In genomic region chr14:93057586-93058280, GRCh38 we compare ENCODE assay signal across 12 cellular contexts. TPM values are rescaled to one million over a fixed set of nuclear protein-coding genes. Genes with fewer than 3 reads are reported as not detected.
A peak's percentile ranks its signal among the peaks of the same experiment; 100 is the strongest.
DNase-seq lines count a peak whose midpoint lies in the region; ATAC-seq and TF ChIP-seq lines count a peak whose summit lies in the region.
"Had no signal": no experiment of that assay in that cellular context is flagged by ENCODE, and none has a peak within 500 bp of the region (broad histone marks: within the 10 kb centered on the region; RNA-seq: fewer than 3 reads in every experiment).

No MANE protein-coding gene starts in this region.

- TF ChIP-seq CTCF in GM23338 (conservative IDR thresholded peaks at IDR 0.05; ENCODE audit: low read depth in 2 of 2) (peak in 1 of 2 experiments; percentile 27; a peak in 2 of 4 replicates), esophagus muscularis mucosa (IDR thresholded peaks at IDR 0.05) (no peak), smooth muscle cell (IDR thresholded peaks at IDR 0.05; ENCODE audit: borderline replicate concordance, insufficient read depth, poor library complexity, severe bottlenecking) (no peak), lower leg skin (IDR thresholded peaks at IDR 0.05) (no peak)
- TF ChIP-seq CTCF in activated CD8-positive, alpha-beta T cell treated with anti-CD3 and anti-CD28 coated beads for 36 hours (IDR thresholded peaks at IDR 0.05) = no peak

- no peaks in the 10 kb centered on the region; the same call in 2 of the 3 replicates for H3K9me3 Mint-ChIP-seq in GM23338
- no peaks in the 10 kb centered on the region for H3K9me3 Mint-ChIP-seq in activated CD8-positive, alpha-beta T cell treated with anti-CD3 and anti-CD28 coated beads for 36 hours

- no peak overlapping the region for H3K4me3 Mint-ChIP-seq in GM23338
- no peak overlapping the region for H3K4me3 Mint-ChIP-seq in activated CD8-positive, alpha-beta T cell treated with anti-CD3 and anti-CD28 coated beads for 36 hours

- H3K27ac Mint-ChIP-seq in GM23338 = peak overlapping the region; percentile 83
- H3K27ac Mint-ChIP-seq in activated CD8-positive, alpha-beta T cell treated with anti-CD3 and anti-CD28 coated beads for 36 hours = peak overlapping the region; percentile 71

- H3K9me2 ChIP-seq in GM23338 (ENCODE audit: insufficient read depth) = no peaks in the 10 kb centered on the region

- no peak overlapping the region for H3K9ac ChIP-seq in smooth muscle cell (ENCODE audit: low read depth)

- ATAC-seq in GM23338 = no peak
- ATAC-seq in activated CD8-positive, alpha-beta T cell treated with anti-CD3 and anti-CD28 coated beads for 36 hours = no peak

- DNase-seq in GM23338 (ENCODE audit: low spot score) = no peak
- DNase-seq in activated CD8-positive, alpha-beta T cell treated with anti-CD3 and anti-CD28 coated beads for 36 hours = no peak
- DNase-seq in esophagus muscularis mucosa (ENCODE audit: extremely low spot score) = no peak
- no peak for DNase-seq in smooth muscle cell (lab: John Stamatoyannopoulos, UW; ENCODE audit: unreplicated experiment)
- DNase-seq in islet precursor cell = no peak
- DNase-seq in activated CD8-positive, alpha-beta memory T cell treated with anti-CD3 and anti-CD28 coated beads for 24 hours = no peak
- no peak for DNase-seq in lower leg skin (ENCODE audit: low spot score in 2 of 2)
- DNase-seq: amniotic stem cell, cortex of kidney, midbrain, OCI-M1 had no signal

- H4K20me1 ChIP-seq in GM23338 (replicated peaks; ENCODE audit: insufficient read depth) = peaks cover 2% of the 10 kb centered on the region
- H4K20me1 ChIP-seq in smooth muscle cell (ENCODE audit: low read depth) = peaks cover 26% of the 10 kb centered on the region

- H3K4me3 ChIP-seq in GM23338 (no peak overlapping the region), esophagus muscularis mucosa (no peak overlapping the region), smooth muscle cell (no peak overlapping the region), lower leg skin (ENCODE audit: low read depth, poor library complexity, severe bottlenecking) (no peak overlapping the region)

- TF ChIP-seq POLR2A in esophagus muscularis mucosa (IDR thresholded peaks at IDR 0.05; ENCODE audit: low read depth) (no peak), lower leg skin (IDR thresholded peaks at IDR 0.05) (no peak)

- H3K4me1 ChIP-seq in GM23338 (ENCODE audit: insufficient read depth) = peaks cover 14% of the 10 kb centered on the region
- peaks cover 54 to 91% (median 80%) of the 10 kb centered on the region in 4 donors for H3K4me1 ChIP-seq in esophagus muscularis mucosa
- no peaks in the 10 kb centered on the region for H3K4me1 ChIP-seq in smooth muscle cell (ENCODE audit: low read depth)

- intact Hi-C loops in activated CD8-positive, alpha-beta T cell treated with anti-CD3 and anti-CD28 coated beads for 36 hours (cut with micrococcal nuclease) = no loop called here
- intact Hi-C loops in esophagus muscularis mucosa (cut with DNase I) (no loop called here), lower leg skin (cut with DNase I; ENCODE audit: low total_unique reads) (no loop called here)

- H3K9me3 ChIP-seq in esophagus muscularis mucosa (no peaks in the 10 kb centered on the region), smooth muscle cell (replicated peaks; ENCODE audit: low read depth) (no peaks in the 10 kb centered on the region)

- no peaks in the 10 kb centered on the region for H3K27me3 ChIP-seq in GM23338 (ENCODE audit: insufficient read depth)
- no peaks in the 10 kb centered on the region for H3K27me3 ChIP-seq in esophagus muscularis mucosa
- no peaks in the 10 kb centered on the region for H3K27me3 ChIP-seq in smooth muscle cell (ENCODE audit: low read depth)

- CTCF ChIA-PET in activated CD8-positive, alpha-beta T cell treated with anti-CD3 and anti-CD28 coated beads for 36 hours (lab: Charles Lee) = interaction anchor here (1.1 kb wide), 1 partner anchor 56 kb away, joined by 5 read pairs; no protein-coding TSS in a partner anchor

- H3K79me2 ChIP-seq in GM23338 (replicated peaks; ENCODE audit: insufficient read depth) = peaks cover 61% of the 10 kb centered on the region
- no peaks in the 10 kb centered on the region for H3K79me2 ChIP-seq in smooth muscle cell (ENCODE audit: low read depth)

- H3F3A ChIP-seq in GM23338 (replicated peaks; ENCODE audit: low read depth) = no peaks in the 10 kb centered on the region; the same call in 1 of the 2 replicates
- no peaks in the 10 kb centered on the region for H3F3A ChIP-seq in smooth muscle cell (ENCODE audit: low read depth)

- H3K36me3 ChIP-seq in GM23338 (ENCODE audit: insufficient read depth) (no peaks in the 10 kb centered on the region), esophagus muscularis mucosa (no peaks in the 10 kb centered on the region), smooth muscle cell (ENCODE audit: low read depth) (no peaks in the 10 kb centered on the region)

- H2AFZ ChIP-seq in GM23338 (no peak overlapping the region), smooth muscle cell (ENCODE audit: low read depth) (no peak overlapping the region)

- H3K4me2 ChIP-seq in GM23338 = no peak overlapping the region
- peak overlapping the region; percentile 36 for H3K4me2 ChIP-seq in smooth muscle cell

- peaks cover 5% of the 10 kb centered on the region; the same call in 1 of the 3 replicates for H3K36me3 Mint-ChIP-seq in GM23338 (ENCODE audit: low read depth)
- H3K36me3 Mint-ChIP-seq in activated CD8-positive, alpha-beta T cell treated with anti-CD3 and anti-CD28 coated beads for 36 hours (ENCODE audit: low read depth) = peaks cover 5% of the 10 kb centered on the region

- WGBS in esophagus muscularis mucosa = 86% methylated on average over 12 of the region's 14 CpGs
- WGBS in smooth muscle cell (ENCODE audit: low lambda C conversion rate) = 92% methylated on average over 14 of the region's 14 CpGs
- 93 to 98% methylated on average over 14 of the region's 14 CpGs for WGBS in lower leg skin, 2 donors

- H3K4me1 Mint-ChIP-seq in GM23338 = peaks cover 66% of the 10 kb centered on the region
- peaks cover 72% of the 10 kb centered on the region for H3K4me1 Mint-ChIP-seq in activated CD8-positive, alpha-beta T cell treated with anti-CD3 and anti-CD28 coated beads for 36 hours (ENCODE audit: low read depth)

- TF ChIP-seq EP300 in esophagus muscularis mucosa (IDR thresholded peaks at IDR 0.05) = no peak

- POLR2A ChIA-PET in activated CD8-positive, alpha-beta T cell treated with anti-CD3 and anti-CD28 coated beads for 36 hours (lab: Charles Lee) = interaction anchor here (1.4 kb wide), 1 partner anchor 8 kb away, joined by 4 read pairs; no protein-coding TSS in a partner anchor

- H3K27me3 Mint-ChIP-seq in GM23338 (ENCODE audit: insufficient read depth, low read depth, poor library complexity) = peaks cover 16% of the 10 kb centered on the region
- H3K27me3 Mint-ChIP-seq in activated CD8-positive, alpha-beta T cell treated with anti-CD3 and anti-CD28 coated beads for 36 hours = no peaks in the 10 kb centered on the region

- no peak overlapping the region for H3K27ac ChIP-seq in GM23338 (ENCODE audit: low read depth)
- peak overlapping the region; percentile 78 to 91 (median 82) for H3K27ac ChIP-seq in esophagus muscularis mucosa (replicated peaks in 1 of 4)
- no peak overlapping the region for H3K27ac ChIP-seq in smooth muscle cell (ENCODE audit: low read depth)
- H3K27ac ChIP-seq: VCaP had no signal

TF ChIP-seq in GM23338, 12 proteins besides CTCF, POLR2A, EP300 and RAD21 (continues in another document):
- TF ChIP-seq POLR2AphosphoS5 (IDR thresholded peaks at IDR 0.05; ENCODE audit: low read depth) (no peak), EZH2 (IDR thresholded peaks at IDR 0.05; ENCODE audit: low read depth, unreplicated experiment) (no peak), EZH2phosphoT487 (IDR thresholded peaks at IDR 0.05; ENCODE audit: unreplicated experiment) (no peak), NANOG (IDR thresholded peaks at IDR 0.05; ENCODE audit: borderline replicate concordance) (no peak), ZNF114 (CRISPR knock-in tag; IDR thresholded peaks at IDR 0.05) (no peak), STAT1 (IDR thresholded peaks at IDR 0.05; ENCODE audit: unreplicated experiment) (no peak), CREB1 (CRISPR knock-in tag; IDR thresholded peaks at IDR 0.05; ENCODE audit: low read depth) (no peak), JUNB (IDR thresholded peaks at IDR 0.05; ENCODE audit: unreplicated experiment) (no peak)
- TF ChIP-seq, protein P1, sequence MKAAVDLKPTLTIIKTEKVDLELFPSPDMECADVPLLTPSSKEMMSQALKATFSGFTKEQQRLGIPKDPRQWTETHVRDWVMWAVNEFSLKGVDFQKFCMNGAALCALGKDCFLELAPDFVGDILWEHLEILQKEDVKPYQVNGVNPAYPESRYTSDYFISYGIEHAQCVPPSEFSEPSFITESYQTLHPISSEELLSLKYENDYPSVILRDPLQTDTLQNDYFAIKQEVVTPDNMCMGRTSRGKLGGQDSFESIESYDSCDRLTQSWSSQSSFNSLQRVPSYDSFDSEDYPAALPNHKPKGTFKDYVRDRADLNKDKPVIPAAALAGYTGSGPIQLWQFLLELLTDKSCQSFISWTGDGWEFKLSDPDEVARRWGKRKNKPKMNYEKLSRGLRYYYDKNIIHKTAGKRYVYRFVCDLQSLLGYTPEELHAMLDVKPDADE (IDR thresholded peaks at IDR 0.05) = no peak

RNA-seq across cellular contexts. Expression of gene ITPK1, which starts 58.0 kb away (rescaled TPM):
- total RNA-seq in GM23338 (2014; rRNA removed; shearing (Covaris generic)) = 88.1 and 101 TPM in 2 replicates
- 35.9 and 39.9 TPM in 2 replicates for polyA plus RNA-seq in GM23338 (2016; fragmentation: Nextera tagmentation; extraction: Ambion mirVana)
- total RNA-seq in activated CD8-positive, alpha-beta T cell treated with anti-CD3 and anti-CD28 coated beads for 36 hours = 10 to 100 TPM; 78.5 to 83.5 TPM
- 100 to 1,000 TPM; 108 to 221 (median 138) TPM for total RNA-seq in esophagus muscularis mucosa
- total RNA-seq in smooth muscle cell = 9.2 and 17.6 TPM in 2 replicates
- polyA plus RNA-seq in smooth muscle cell = 13.3 and 14.2 TPM in 2 replicates
- total RNA-seq in lower leg skin = 10 to 100 TPM; 37.5 to 47.5 (median 41.4) TPM

Comparison
In these comparisons a context has a peak if more than half of its experiments do, and no peak if none do; other contexts are left out.
1. H3K27ac ChIP-seq: peak in esophagus muscularis mucosa (4 of 4); none in GM23338 (single experiment) and smooth muscle cell (single experiment).